In the genomic region with DNA sequence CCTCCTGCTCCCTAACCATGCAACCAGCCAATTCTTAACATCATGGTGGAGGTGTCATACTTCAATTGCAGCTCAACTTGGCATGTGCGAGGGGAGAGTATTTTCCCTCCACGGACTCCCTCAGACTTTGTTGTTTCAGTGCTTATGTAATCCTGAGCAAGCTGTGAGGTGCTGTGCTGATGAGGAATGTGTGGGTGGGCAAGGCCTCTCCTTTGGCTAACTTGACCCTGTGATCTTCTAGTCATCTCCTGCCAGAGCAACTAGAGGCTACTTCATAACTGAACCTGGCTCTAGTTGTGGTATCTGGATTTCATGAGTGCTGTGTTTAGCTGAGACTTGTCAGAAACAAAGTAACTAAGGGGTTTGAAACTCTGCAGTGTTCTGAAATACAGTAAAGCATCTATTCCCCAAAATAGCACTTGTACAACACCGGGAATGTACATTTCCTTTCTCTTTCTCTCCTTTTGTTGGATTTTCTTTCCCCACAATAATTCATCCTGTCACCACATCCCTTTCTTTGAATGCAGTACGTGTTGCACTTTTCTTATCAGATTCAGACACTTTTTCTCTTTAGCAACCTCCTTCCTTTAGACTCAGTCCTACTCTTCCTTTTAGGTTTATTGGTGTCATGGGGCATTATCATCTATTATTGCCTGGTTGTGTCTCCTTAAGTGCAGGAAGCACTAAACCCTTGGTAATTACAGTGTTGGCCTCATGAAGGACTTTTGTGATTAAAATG, we compare ENCODE assay signal across 25 cellular contexts.
A peak's percentile ranks its signal among the peaks of the same experiment; 100 is the strongest.
DNase-seq lines count a peak whose midpoint lies in the region; ATAC-seq and TF ChIP-seq lines count a peak whose summit lies in the region.
"Had no signal": no experiment of that assay in that cellular context is flagged by ENCODE, and none has a peak within 500 bp of the region (broad histone marks: within the 10 kb centered on the region; RNA-seq: fewer than 3 reads in every experiment).

No MANE protein-coding gene starts in this region.

- no peak overlapping the region for H3K9ac ChIP-seq in neuronal stem cell (ENCODE audit: low read depth, low read length, poor library complexity)

- no peak overlapping the region for H2BK120ac ChIP-seq in neuronal stem cell (ENCODE audit: low read depth, low read length)

- no peak overlapping the region for H4K8ac ChIP-seq in neuronal stem cell (ENCODE audit: low read depth, low read length)

- no peaks in the 10 kb centered on the region for H3K4me1 ChIP-seq in neuronal stem cell (ENCODE audit: control insufficient read depth in 2 of 2, insufficient read depth in 1 of 2, low read depth in 1 of 2, low read length in 2 of 2)
- H3K4me1 ChIP-seq: left ventricle myocardium inferior had no signal

- no CpG with 5 or more reads among the region's 4 CpGs for WGBS in neuronal stem cell (ENCODE audit: extremely low coverage in 2 of 2, insufficient read length in 2 of 2, insufficient replicate concordance in 1 of 2), 2 donors

- no peak overlapping the region for H3K18ac ChIP-seq in neuronal stem cell (ENCODE audit: low read length)

- no peak overlapping the region for H3K4me3 ChIP-seq in choroid plexus epithelial cell (ENCODE audit: low read depth, low read length)
- no peak overlapping the region for H3K4me3 ChIP-seq in skeletal muscle cell (ENCODE audit: low read depth, low read length)
- H3K4me3 ChIP-seq in neuronal stem cell (ENCODE audit: low read length in 2 of 2): no peak overlapping the region
- H3K4me3 ChIP-seq: esophagus muscularis mucosa, GM23338, left ventricle myocardium inferior had no signal

- H3K27me3 ChIP-seq in neuronal stem cell (ENCODE audit: control insufficient read depth in 3 of 3, insufficient read depth in 3 of 3, low read depth in 1 of 3, low read length in 3 of 3): no peaks in the 10 kb centered on the region
- H3K27me3 ChIP-seq: esophagus muscularis mucosa had no signal

- no peak overlapping the region for H4K91ac ChIP-seq in neuronal stem cell (ENCODE audit: low read depth, low read length, poor library complexity)

- H2AK5ac ChIP-seq in neuronal stem cell (ENCODE audit: low read depth, low read length): no peak overlapping the region

- no peak overlapping the region for H3K27ac ChIP-seq in neuronal stem cell (replicated peaks; ENCODE audit: low read length)
- H3K27ac ChIP-seq: esophagus muscularis mucosa, left ventricle myocardium inferior had no signal

- no peak overlapping the region for H3K4ac ChIP-seq in neuronal stem cell (ENCODE audit: low read length)

- no peak for TF ChIP-seq CTCF in choroid plexus epithelial cell (conservative IDR thresholded peaks at IDR 0.05; ENCODE audit: low read depth, low read length)

- H3K4me2 ChIP-seq in neuronal stem cell (ENCODE audit: insufficient read depth, low read length, poor library complexity, severe bottlenecking): no peak overlapping the region
- H3K4me2 ChIP-seq: GM23338 had no signal

- no peaks in the 10 kb centered on the region for H3K36me3 ChIP-seq in neuronal stem cell (replicated peaks in 1 of 2; ENCODE audit: control insufficient read depth in 2 of 2, insufficient read depth in 2 of 2, low read length in 2 of 2)
- H3K36me3 ChIP-seq: esophagus muscularis mucosa, left ventricle myocardium inferior had no signal

- H2AFZ ChIP-seq in neuronal stem cell (ENCODE audit: low read length): no peak overlapping the region
- H2AFZ ChIP-seq: GM23338 had no signal

- no peaks in the 10 kb centered on the region for H3K79me1 ChIP-seq in neuronal stem cell (ENCODE audit: low read depth, low read length)

- no peak for ATAC-seq in HG02938 (IDR thresholded peaks at IDR 0.05; ENCODE audit: unreplicated experiment)
- ATAC-seq: activated CD4-positive, alpha-beta T cell treated with anti-CD3 and anti-CD28 coated beads for 36 hours; activated T-cell treated with anti-CD3 and anti-CD28 coated beads, Interleukin-2, amount 50 U/mL, for 72 hours; GM23338; HepG2; Panc1 had no signal

- no peak overlapping the region for H2BK15ac ChIP-seq in neuronal stem cell (ENCODE audit: low read length)

- intact Hi-C loops in head of caudate nucleus (cut with DNase I): no loop called here

- H3K9me3 ChIP-seq in neuronal stem cell (replicated peaks in 1 of 2; ENCODE audit: control insufficient read depth in 2 of 2, insufficient read depth in 1 of 2, low read depth in 1 of 2, low read length in 2 of 2): no peaks in the 10 kb centered on the region

- no peak overlapping the region for H3K23ac ChIP-seq in neuronal stem cell (ENCODE audit: low read depth, low read length, poor library complexity)

- DNase-seq in HT-29 (ENCODE audit: low spot score) (peak; percentile 38), choroid plexus epithelial cell (ENCODE audit: low read depth) (peak; percentile 61), kidney tubule cell (ENCODE audit: low spot score) (peak; percentile 55), skeletal muscle cell (ENCODE audit: low read depth) (peak; percentile 62), head of caudate nucleus (no peak), A172 (ENCODE audit: low spot score) (no peak), neuronal stem cell (ENCODE audit: low spot score) (no peak)
- DNase-seq: activated CD4-positive, alpha-beta T cell treated with anti-CD3 and anti-CD28 coated beads for 36 hours; activated CD8-positive, alpha-beta memory T cell treated with anti-CD3 and anti-CD28 coated beads for 24 hours; activated naive CD4-positive, alpha-beta T cell treated with anti-CD3 and anti-CD28 coated beads for 36 hours; activated T-cell treated with anti-CD3 and anti-CD28 coated beads, Interleukin-2, amount 50 U/mL, for 72 hours; anterior cingulate cortex; C1 segment of cervical spinal cord; effector CD4-positive, alpha-beta T cell; left ventricle myocardium inferior; NCI-H1092 treated with DMSO at 0.1 percent for 48 hours; NCI-H2081; NCI-H446 treated with DMSO at 0.1 percent for 48 hours; NK-92 treated with Interleukin-12 subunit alpha and Interleukin-12 subunit beta, amount 100 ng/mL, for 24 hours; stimulated activated CD4-positive, alpha-beta T cell treated with anti-CD3 and anti-CD28 coated beads, Interleukin-4, amount 100 ng/mL, for 4 hours had no signal

- H3K14ac ChIP-seq in neuronal stem cell (ENCODE audit: low read length): no peak overlapping the region

- H2BK12ac ChIP-seq in neuronal stem cell (ENCODE audit: low read length): no peak overlapping the region

- no peak overlapping the region for H2BK5ac ChIP-seq in neuronal stem cell (ENCODE audit: low read length)

Comparison
In these comparisons a context has a peak if more than half of its experiments do, and no peak if none do; other contexts are left out.
1. DNase-seq: peak in HT-29 (single experiment), choroid plexus epithelial cell (single experiment), kidney tubule cell (single experiment) and skeletal muscle cell (single experiment); none in head of caudate nucleus (0 of 42), A172 (single experiment) and neuronal stem cell (single experiment).